14 cellular contexts compared by ENCODE assay signal in genomic region chr1:25562928-25563283, GRCh38. TPM values are rescaled to one million over a fixed set of nuclear protein-coding genes. Genes with fewer than 3 reads are reported as not detected.
DNase-seq lines count a peak whose midpoint lies in the region; ATAC-seq and TF ChIP-seq lines count a peak whose summit lies in the region.
"Had no signal": no experiment of that assay in that cellular context is flagged by ENCODE, and none has a peak within 500 bp of the region (broad histone marks: within the 10 kb centered on the region; RNA-seq: fewer than 3 reads in every experiment).

No MANE protein-coding gene starts in this region.

- peak overlapping the region; percentile 65 for H3K4me3 Mint-ChIP-seq in activated CD4-positive, alpha-beta T cell treated with anti-CD3 and anti-CD28 coated beads, Interleukin-2, amount 10 ng/mL, durations not matched to agents 24 days and 14 days
- peak overlapping the region; percentile 93 for H3K4me3 Mint-ChIP-seq in T-helper 17 cell
- peak overlapping the region; percentile 86 to 90 for H3K4me3 Mint-ChIP-seq in effector memory CD8-positive, alpha-beta T cell
- H3K4me3 Mint-ChIP-seq: GM23338, neural progenitor cell had no signal

- H3K27me3 Mint-ChIP-seq in activated CD4-positive, alpha-beta T cell treated with anti-CD3 and anti-CD28 coated beads, Interleukin-2, amount 10 ng/mL, durations not matched to agents 24 days and 14 days = peaks cover 2% of the 10 kb centered on the region
- no peaks in the 10 kb centered on the region for H3K27me3 Mint-ChIP-seq in T-helper 17 cell
- no peaks in the 10 kb centered on the region for H3K27me3 Mint-ChIP-seq in effector memory CD8-positive, alpha-beta T cell

- H3K27ac Mint-ChIP-seq in activated CD4-positive, alpha-beta T cell treated with anti-CD3 and anti-CD28 coated beads, Interleukin-2, amount 10 ng/mL, durations not matched to agents 24 days and 14 days = peak overlapping the region; percentile 80
- H3K27ac Mint-ChIP-seq in T-helper 17 cell = peak overlapping the region; percentile 95
- peak overlapping the region; percentile 92 to 96 for H3K27ac Mint-ChIP-seq in effector memory CD8-positive, alpha-beta T cell
- H3K27ac Mint-ChIP-seq: GM23338, neural progenitor cell had no signal

- no peak for DNase-seq in activated CD4-positive, alpha-beta T cell treated with anti-CD3 and anti-CD28 coated beads, Interleukin-2, amount 10 ng/mL, durations not matched to agents 24 days and 14 days
- no peak for DNase-seq in activated CD4-positive, alpha-beta T cell treated with anti-CD3 and anti-CD28 coated beads for 1 hour
- no peak for DNase-seq in T-helper 17 cell
- DNase-seq in effector memory CD8-positive, alpha-beta T cell = no peak
- DNase-seq in stomach = no peak
- no peak for DNase-seq in hepatocyte (ENCODE audit: low spot score)
- DNase-seq in left lobe of liver (ENCODE audit: low spot score) = no peak
- DNase-seq: left ventricle myocardium inferior, NCI-H187, NCI-H82, SIG-M5 had no signal

- WGBS in stomach, 5 donors = 73 to 88% (median 75%) methylated on average over 9 of the region's 9 CpGs
- WGBS in hepatocyte (ENCODE audit: low lambda C conversion rate, missing lambda C conversion rate) = 86% methylated on average over 9 of the region's 9 CpGs

- no peaks in the 10 kb centered on the region for H4K20me1 ChIP-seq in hepatocyte (ENCODE audit: insufficient read depth, poor library complexity, severe bottlenecking)

- no peak for TF ChIP-seq CTCF in stomach (IDR thresholded peaks at IDR 0.05)
- no peak for TF ChIP-seq CTCF in hepatocyte (IDR thresholded peaks at IDR 0.05; ENCODE audit: poor library complexity)

- peaks cover 13 to 67% (median 61%) of the 10 kb centered on the region in 4 donors for H3K36me3 ChIP-seq in stomach
- no peaks in the 10 kb centered on the region for H3K36me3 ChIP-seq in hepatocyte (replicated peaks; ENCODE audit: insufficient read depth, low read depth)
- H3K36me3 ChIP-seq: neural progenitor cell had no signal

- H3K4me1 ChIP-seq in stomach = peaks cover 30 to 56% (median 38%) of the 10 kb centered on the region in 4 donors
- peaks cover 18% of the 10 kb centered on the region for H3K4me1 ChIP-seq in hepatocyte (ENCODE audit: insufficient read depth)

- H3K27ac ChIP-seq in stomach (peak overlapping the region in 4 of 5 donors; percentile 13 to 63 (median 54)), hepatocyte (no peak overlapping the region)
- H3K27ac ChIP-seq: neural progenitor cell had no signal

- peaks cover 14% of the 10 kb centered on the region for H3K36me3 Mint-ChIP-seq in activated CD4-positive, alpha-beta T cell treated with anti-CD3 and anti-CD28 coated beads, Interleukin-2, amount 10 ng/mL, durations not matched to agents 24 days and 14 days (ENCODE audit: low read depth)
- H3K36me3 Mint-ChIP-seq in T-helper 17 cell (ENCODE audit: low read depth) = peaks cover 3% of the 10 kb centered on the region
- peaks cover 16% of the 10 kb centered on the region for H3K36me3 Mint-ChIP-seq in effector memory CD8-positive, alpha-beta T cell (ENCODE audit: insufficient read depth)

- no peak overlapping the region for H2AFZ ChIP-seq in hepatocyte
- H2AFZ ChIP-seq: GM23338, neural progenitor cell had no signal

- H3K4me3 ChIP-seq in stomach = no peak overlapping the region
- H3K4me3 ChIP-seq in hepatocyte = no peak overlapping the region
- H3K4me3 ChIP-seq: GM23338, left ventricle myocardium inferior, neural progenitor cell had no signal

- H3K79me2 ChIP-seq in hepatocyte = no peaks in the 10 kb centered on the region

- peaks cover 56% of the 10 kb centered on the region for H3K4me1 Mint-ChIP-seq in activated CD4-positive, alpha-beta T cell treated with anti-CD3 and anti-CD28 coated beads, Interleukin-2, amount 10 ng/mL, durations not matched to agents 24 days and 14 days
- peaks cover 57% of the 10 kb centered on the region for H3K4me1 Mint-ChIP-seq in T-helper 17 cell
- H3K4me1 Mint-ChIP-seq in effector memory CD8-positive, alpha-beta T cell (ENCODE audit: low read depth in 2 of 2) = peaks cover 43 to 48% of the 10 kb centered on the region in 2 donors

- intact Hi-C loops in activated CD4-positive, alpha-beta T cell treated with anti-CD3 and anti-CD28 coated beads, Interleukin-2, amount 10 ng/mL, durations not matched to agents 24 days and 14 days (cut with micrococcal nuclease) = loop anchor here (1.0 to 5.0 kb wide), 2 partner anchors 13 to 114 kb away; no protein-coding TSS in a partner anchor
- intact Hi-C loops in stomach (cut with DNase I; ENCODE audit: low total_unique reads) = no loop called here

- no peak for TF ChIP-seq EP300 in stomach (IDR thresholded peaks at IDR 0.05)

- H3K4me2 ChIP-seq in hepatocyte = no peak overlapping the region
- H3K4me2 ChIP-seq: GM23338, neural progenitor cell had no signal

- TF ChIP-seq POLR2A in stomach (IDR thresholded peaks at IDR 0.05) = no peak

- ATAC-seq in T-helper 17 cell (no peak), GM21723 (IDR thresholded peaks at IDR 0.05; ENCODE audit: unreplicated experiment) (no peak), left lobe of liver (no peak)
- no peak for ATAC-seq in effector memory CD8-positive, alpha-beta T cell (replicated peaks)
- ATAC-seq: GM23338 had no signal

- H3K9me2 ChIP-seq in hepatocyte (replicated peaks; ENCODE audit: insufficient read depth) = no peaks in the 10 kb centered on the region

- no peaks in the 10 kb centered on the region for H3K9me3 ChIP-seq in T-helper 17 cell (ENCODE audit: control insufficient read depth, low read length, poor library complexity, severe bottlenecking)
- no peaks in the 10 kb centered on the region for H3K9me3 ChIP-seq in stomach
- H3K9me3 ChIP-seq in hepatocyte (ENCODE audit: low read depth) = no peaks in the 10 kb centered on the region
- H3K9me3 ChIP-seq: left ventricle myocardium inferior had no signal

- H3K27me3 ChIP-seq in stomach (no peaks in the 10 kb centered on the region), hepatocyte (no peaks in the 10 kb centered on the region)
- H3K27me3 ChIP-seq: neural progenitor cell had no signal

- no peaks in the 10 kb centered on the region for H3K9me3 Mint-ChIP-seq in activated CD4-positive, alpha-beta T cell treated with anti-CD3 and anti-CD28 coated beads, Interleukin-2, amount 10 ng/mL, durations not matched to agents 24 days and 14 days
- no peaks in the 10 kb centered on the region for H3K9me3 Mint-ChIP-seq in effector memory CD8-positive, alpha-beta T cell
- H3K9me3 Mint-ChIP-seq: GM23338, neural progenitor cell had no signal

RNA-seq across cellular contexts. Expression of gene LDLRAP1, which starts 19.5 kb away (rescaled TPM):
- 6.1 TPM in 2 replicates for total RNA-seq in activated CD4-positive, alpha-beta T cell treated with anti-CD3 and anti-CD28 coated beads, Interleukin-2, amount 10 ng/mL, durations not matched to agents 24 days and 14 days
- total RNA-seq in T-helper 17 cell (10 to 100 TPM; 90.3 to 96.6 TPM), stomach (10 to 100 TPM in 4 of 5 donors, not detected in 1; 10.6 to 73.7 (median 39.8) TPM), hepatocyte (17.3 and 20.5 TPM in 2 replicates), left lobe of liver (23.4 TPM)
- polyA plus RNA-seq in stomach (10 to 100 TPM; 13.3 to 17.6 (median 15.7) TPM), hepatocyte (21.1 and 27.5 TPM in 2 replicates)

RNA-seq across cellular contexts. Expression of gene MAN1C1, which starts 53.7 kb away (rescaled TPM):
- total RNA-seq in activated CD4-positive, alpha-beta T cell treated with anti-CD3 and anti-CD28 coated beads, Interleukin-2, amount 10 ng/mL, durations not matched to agents 24 days and 14 days = 2.2 and 2.9 TPM in 2 replicates
- total RNA-seq in T-helper 17 cell (10 to 100 TPM; 16.9 to 27.3 TPM), stomach (10 to 100 TPM in 1 of 5 donors, 1 to 10 TPM in 4; 4.6 to 33.9 (median 6.4) TPM), hepatocyte (19.9 and 20.6 TPM in 2 replicates), left lobe of liver (39.4 TPM)
- polyA plus RNA-seq in stomach (10 to 100 TPM in 1 of 3 donors, 1 to 10 TPM in 2; 4.3 to 10.0 (median 4.5) TPM), hepatocyte (24.6 and 29.3 TPM in 2 replicates)
